Comparison of ENCODE assay signal across 13 cellular contexts in the genomic region with DNA sequence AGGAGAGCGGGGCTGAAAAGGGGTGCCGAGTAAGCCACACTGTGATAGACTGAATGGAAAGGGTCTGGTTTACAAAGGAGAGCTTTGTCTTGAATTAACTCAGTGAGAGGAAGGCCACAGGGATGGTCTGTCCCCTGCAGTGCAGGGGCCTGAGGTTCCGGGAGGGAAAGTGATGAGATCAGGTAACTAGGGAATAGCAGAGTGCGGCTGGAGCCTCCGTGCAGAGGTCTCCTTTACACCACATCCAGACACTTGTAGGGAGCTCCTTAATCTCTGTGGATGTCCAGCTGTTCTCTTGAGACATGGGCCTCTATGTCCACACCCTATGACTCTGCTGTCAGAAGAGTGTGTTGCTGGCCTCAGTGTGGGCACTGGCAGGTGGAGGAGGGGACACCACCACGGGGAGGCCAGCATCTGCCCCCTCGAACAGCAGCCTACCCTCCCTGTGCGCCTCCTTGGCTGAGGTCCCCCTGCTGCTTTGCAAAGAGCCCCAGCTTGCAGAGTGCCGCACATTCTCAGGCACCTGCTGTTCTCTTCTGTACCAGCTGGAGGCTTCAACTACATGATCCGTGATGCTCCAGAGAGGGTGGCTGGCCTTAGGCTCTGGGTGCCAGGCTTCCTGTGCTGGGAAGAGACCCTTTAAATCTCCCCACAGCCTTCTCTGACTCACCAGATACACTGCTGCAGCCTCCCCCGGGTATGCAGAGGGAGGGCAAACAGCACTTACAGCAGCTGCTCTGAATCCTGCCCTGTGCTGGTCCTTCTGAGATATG. TPM values are rescaled to one million over a fixed set of nuclear protein-coding genes. Genes with fewer than 3 reads are reported as not detected.
A peak's percentile ranks its signal among the peaks of the same experiment; 100 is the strongest.
DNase-seq lines count a peak whose midpoint lies in the region; ATAC-seq and TF ChIP-seq lines count a peak whose summit lies in the region.
"Had no signal": no experiment of that assay in that cellular context is flagged by ENCODE, and none has a peak within 500 bp of the region (broad histone marks: within the 10 kb centered on the region; RNA-seq: fewer than 3 reads in every experiment).

No MANE protein-coding gene starts in this region.

- no peak overlapping the region for H4K91ac ChIP-seq in IMR-90 (ENCODE audit: insufficient read depth, low read depth, low read length)

- no peak for TF ChIP-seq RAD21 in IMR-90 (IDR thresholded peaks at IDR 0.05; ENCODE audit: low read length)

- H3K27me3 Mint-ChIP-seq in neural crest cell (ENCODE audit: low read depth): no peaks in the 10 kb centered on the region
- H3K27me3 Mint-ChIP-seq: naive B cell had no signal

- no peaks in the 10 kb centered on the region for H3K79me1 ChIP-seq in IMR-90 (ENCODE audit: low read depth in 1 of 2, low read length in 2 of 2)

- intact Hi-C loops in IMR-90 (cut with micrococcal nuclease): no loop called here

- H3K9me3 Mint-ChIP-seq in neural crest cell: no peaks in the 10 kb centered on the region
- H3K9me3 Mint-ChIP-seq: naive B cell had no signal

- no peak for TF ChIP-seq POLR2A in IMR-90 (IDR thresholded peaks at IDR 0.05; ENCODE audit: low read depth, low read length)

- H3K18ac ChIP-seq in IMR-90 (ENCODE audit: low read depth, low read length): no peak overlapping the region

- H3K36me3 Mint-ChIP-seq in neural crest cell (ENCODE audit: low read depth): peaks cover 16% of the 10 kb centered on the region
- H3K36me3 Mint-ChIP-seq: naive B cell had no signal

- no peak overlapping the region for H4K8ac ChIP-seq in IMR-90 (ENCODE audit: low read depth in 2 of 2, low read length in 2 of 2)

- H3K9me1 ChIP-seq in IMR-90 (ENCODE audit: insufficient read depth, low read length): peaks cover 7% of the 10 kb centered on the region

- no peak overlapping the region for H3K4me3 ChIP-seq in IMR-90 (ENCODE audit: insufficient read depth, low read depth, low read length)
- no peak overlapping the region for H3K4me3 ChIP-seq in brain microvascular endothelial cell (ENCODE audit: low read depth, low read length)
- H3K4me3 ChIP-seq: sigmoid colon had no signal

- peak overlapping the region; percentile 23 for H3K4me3 Mint-ChIP-seq in neural crest cell

- H4K5ac ChIP-seq in IMR-90 (ENCODE audit: low read depth, low read length): no peak overlapping the region

- BruUV-seq in IMR-90 (replicated peaks; lab: Mats Ljungman, UMichigan): no TSS peak

- WGBS in IMR-90 (ENCODE audit: extremely low coverage in 2 of 2, insufficient read length in 1 of 2), 2 experiments: 94% methylated on average over 2 of the region's 11 CpGs; no CpG with 5 or more reads in 1 of the 2 experiments

- no peak overlapping the region for H3K56ac ChIP-seq in IMR-90 (ENCODE audit: extremely low read depth, insufficient read depth, low read length)

- no peaks in the 10 kb centered on the region for H3K9me3 ChIP-seq in IMR-90 (ENCODE audit: control insufficient read depth, insufficient read depth, low read length)
- H3K9me3 ChIP-seq: sigmoid colon had no signal

- no peak overlapping the region for H2BK5ac ChIP-seq in IMR-90 (ENCODE audit: low read depth, low read length, poor library complexity, severe bottlenecking)

- no peak overlapping the region for H3K9ac ChIP-seq in IMR-90 (ENCODE audit: low read depth, low read length)

- no peaks in the 10 kb centered on the region for H3K4me1 ChIP-seq in IMR-90 (ENCODE audit: control insufficient read depth, insufficient read depth, low read length)
- H3K4me1 ChIP-seq: sigmoid colon had no signal

- dilution Hi-C loops in IMR-90 (cut with HindIII; ENCODE audit: low sequenced_read_pairs, unreplicated experiment): no loop called here

- no peak overlapping the region for H3K4ac ChIP-seq in IMR-90 (ENCODE audit: low read depth, low read length)

- peak overlapping the region; percentile 25 for H2AK9ac ChIP-seq in IMR-90 (replicated peaks; ENCODE audit: low read depth, low read length, poor library complexity)

- ATAC-seq in IMR-90 (ENCODE audit: low read depth) (peak; percentile 60; the same call in 1 of the 2 replicates), HG03025 (IDR thresholded peaks at IDR 0.05; ENCODE audit: low FRiP score, unreplicated experiment) (no peak), GM18517 (IDR thresholded peaks at IDR 0.05; ENCODE audit: unreplicated experiment) (no peak)

- H3K27ac ChIP-seq in IMR-90 (ENCODE audit: insufficient read depth, low read length) (no peak overlapping the region), brain microvascular endothelial cell (no peak overlapping the region)
- H3K27ac ChIP-seq: sigmoid colon had no signal

- peaks cover 22% of the 10 kb centered on the region for H3K4me1 Mint-ChIP-seq in neural crest cell
- H3K4me1 Mint-ChIP-seq: naive B cell had no signal

- H2BK15ac ChIP-seq in IMR-90 (ENCODE audit: low read depth, low read length): no peak overlapping the region

- H4K20me1 ChIP-seq in IMR-90 (ENCODE audit: insufficient read depth, low read length): no peaks in the 10 kb centered on the region; the same call in 1 of the 2 replicates

- H3K36me3 ChIP-seq in IMR-90 (ENCODE audit: control insufficient read depth, insufficient read depth, low read length): peaks cover 19% of the 10 kb centered on the region
- H3K36me3 ChIP-seq in brain microvascular endothelial cell (replicated peaks): peaks cover 8% of the 10 kb centered on the region

- no peak overlapping the region for H2AK5ac ChIP-seq in IMR-90 (ENCODE audit: low read depth, low read length)

- no peak overlapping the region for H3K23ac ChIP-seq in IMR-90 (ENCODE audit: low read depth, low read length)

- POLR2A ChIA-PET in IMR-90 (lab: Charles Lee; ENCODE audit: unreplicated experiment): interaction anchor here (0.6 kb wide), 1 partner anchor 21 kb away, joined by 4 read pairs; no protein-coding TSS in a partner anchor

- H3K27ac Mint-ChIP-seq in neural crest cell (ENCODE audit: unreplicated experiment): no peak overlapping the region
- H3K27ac Mint-ChIP-seq: naive B cell had no signal

- no peaks in the 10 kb centered on the region for H3K27me3 ChIP-seq in IMR-90 (ENCODE audit: control insufficient read depth, insufficient read depth, low read length)
- no peaks in the 10 kb centered on the region for H3K27me3 ChIP-seq in brain microvascular endothelial cell (replicated peaks)
- H3K27me3 ChIP-seq: sigmoid colon had no signal

- CTCF ChIA-PET in IMR-90 (lab: Yijun Ruan, JAX): no interaction called here

- in situ Hi-C loops in IMR-90 (cut with MboI; ENCODE audit: low sequenced_read_pairs): no loop called here
- in situ Hi-C loops in brain microvascular endothelial cell (cut with HindIII; ENCODE audit: low pct_ligation_motif_present, low sequenced_read_pairs): no loop called here

- H2BK20ac ChIP-seq in IMR-90 (ENCODE audit: low read depth, low read length): no peak overlapping the region

- no peak overlapping the region for H2BK120ac ChIP-seq in IMR-90 (ENCODE audit: low read depth, low read length)

- TF ChIP-seq CTCF in IMR-90 (conservative IDR thresholded peaks at IDR 0.05; ENCODE audit: low read depth, low read length) (no peak), brain microvascular endothelial cell (IDR thresholded peaks at IDR 0.05; ENCODE audit: low read depth, low read length, missing control alignments) (peak; percentile 21), neural crest cell (conservative IDR thresholded peaks at IDR 0.05) (no peak)

- peak; percentile 20 for DNase-seq in EL
- DNase-seq in IMR-90: peak; percentile 23
- DNase-seq in brain microvascular endothelial cell: no peak
- DNase-seq in neural crest cell (ENCODE audit: low read depth, low spot score): peak; percentile 13
- no peak for DNase-seq in stimulated activated CD4-positive, alpha-beta T cell treated with anti-CD3 and anti-CD28 coated beads, Interleukin-4, amount 100 ng/mL, for 1 hour
- DNase-seq: effector memory CD4-positive, alpha-beta T cell; naive B cell; NCI-H1417 treated with DMSO at 0.1 percent for 48 hours; NCI-H69; SIG-M5; sigmoid colon had no signal

- H2AFZ ChIP-seq in IMR-90 (replicated peaks; ENCODE audit: low read length, poor library complexity): peak overlapping the region; percentile 19

- H3K14ac ChIP-seq in IMR-90 (replicated peaks; ENCODE audit: low read depth, low read length): no peak overlapping the region

- no peak overlapping the region for H3K4me2 ChIP-seq in IMR-90 (ENCODE audit: low read depth, low read length)

TF ChIP-seq in IMR-90, 13 proteins besides CTCF, POLR2A, EP300 and RAD21 (continues in another document):
- TF ChIP-seq MXI1 (IDR thresholded peaks at IDR 0.05; ENCODE audit: borderline replicate concordance, low read depth, low read length) (no peak), CEBPB (IDR thresholded peaks at IDR 0.05; ENCODE audit: low read depth, low read length) (no peak), NFE2L2 (IDR thresholded peaks at IDR 0.05; ENCODE audit: low read depth, low read length) (no peak), FOS (IDR thresholded peaks at IDR 0.05; ENCODE audit: low read depth, low read length) (no peak), CHD1 (IDR thresholded peaks at IDR 0.05; ENCODE audit: low read depth, low read length) (no peak)
- TF ChIP-seq, protein P1, sequence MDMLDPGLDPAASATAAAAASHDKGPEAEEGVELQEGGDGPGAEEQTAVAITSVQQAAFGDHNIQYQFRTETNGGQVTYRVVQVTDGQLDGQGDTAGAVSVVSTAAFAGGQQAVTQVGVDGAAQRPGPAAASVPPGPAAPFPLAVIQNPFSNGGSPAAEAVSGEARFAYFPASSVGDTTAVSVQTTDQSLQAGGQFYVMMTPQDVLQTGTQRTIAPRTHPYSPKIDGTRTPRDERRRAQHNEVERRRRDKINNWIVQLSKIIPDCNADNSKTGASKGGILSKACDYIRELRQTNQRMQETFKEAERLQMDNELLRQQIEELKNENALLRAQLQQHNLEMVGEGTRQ (IDR thresholded peaks at IDR 0.05; ENCODE audit: low read depth, low read length): no peak
- TF ChIP-seq, protein P2, sequence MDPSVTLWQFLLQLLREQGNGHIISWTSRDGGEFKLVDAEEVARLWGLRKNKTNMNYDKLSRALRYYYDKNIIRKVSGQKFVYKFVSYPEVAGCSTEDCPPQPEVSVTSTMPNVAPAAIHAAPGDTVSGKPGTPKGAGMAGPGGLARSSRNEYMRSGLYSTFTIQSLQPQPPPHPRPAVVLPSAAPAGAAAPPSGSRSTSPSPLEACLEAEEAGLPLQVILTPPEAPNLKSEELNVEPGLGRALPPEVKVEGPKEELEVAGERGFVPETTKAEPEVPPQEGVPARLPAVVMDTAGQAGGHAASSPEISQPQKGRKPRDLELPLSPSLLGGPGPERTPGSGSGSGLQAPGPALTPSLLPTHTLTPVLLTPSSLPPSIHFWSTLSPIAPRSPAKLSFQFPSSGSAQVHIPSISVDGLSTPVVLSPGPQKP (IDR thresholded peaks at IDR 0.05; ENCODE audit: borderline replicate concordance, low read depth, low read length): no peak

RNA-seq across cellular contexts. Expression of a gene that starts 25.9 kb away (rescaled TPM):
- 10.0 and 12.2 TPM in 2 replicates for total RNA-seq in IMR-90 (2012; rRNA removed)
- polyA plus RNA-seq in IMR-90 (2012; rRNA removed): 10.6 and 12.6 TPM in 2 replicates
- 6.0 and 7.4 TPM in 2 replicates for polyA plus RNA-seq in IMR-90 (2012; cell fraction: cytosol; rRNA removed)
- polyA plus RNA-seq in IMR-90 (2012; cell fraction: nucleus; rRNA removed; ENCODE audit: low replicate concordance): 75.1 and 113 TPM in 2 replicates
- 78.6 and 83.3 TPM in 2 replicates for total RNA-seq in neural crest cell

RNA-seq across cellular contexts. Expression of a gene that starts 29.1 kb away (rescaled TPM):
- total RNA-seq in IMR-90 (2012; rRNA removed) (26.7 and 28.3 TPM in 2 replicates), neural crest cell (264 and 268 TPM in 2 replicates)
- polyA plus RNA-seq in IMR-90 (2012; rRNA removed): 92.2 and 96.9 TPM in 2 replicates
- polyA plus RNA-seq in IMR-90 (2012; cell fraction: cytosol; rRNA removed): 43.9 and 50.3 TPM in 2 replicates
- 21.3 and 23.1 TPM in 2 replicates for polyA plus RNA-seq in IMR-90 (2012; cell fraction: nucleus; rRNA removed; ENCODE audit: low replicate concordance)

Comparison
In these comparisons a context has a peak if more than half of its experiments do, and no peak if none do; other contexts are left out.
1. DNase-seq: peak in EL (single experiment), IMR-90 (single experiment) and neural crest cell (single experiment); none in brain microvascular endothelial cell (single experiment) and stimulated activated CD4-positive, alpha-beta T cell treated with anti-CD3 and anti-CD28 coated beads, Interleukin-4, amount 100 ng/mL, for 1 hour (single experiment).